21 cellular contexts compared by ENCODE assay signal in the genomic region with DNA sequence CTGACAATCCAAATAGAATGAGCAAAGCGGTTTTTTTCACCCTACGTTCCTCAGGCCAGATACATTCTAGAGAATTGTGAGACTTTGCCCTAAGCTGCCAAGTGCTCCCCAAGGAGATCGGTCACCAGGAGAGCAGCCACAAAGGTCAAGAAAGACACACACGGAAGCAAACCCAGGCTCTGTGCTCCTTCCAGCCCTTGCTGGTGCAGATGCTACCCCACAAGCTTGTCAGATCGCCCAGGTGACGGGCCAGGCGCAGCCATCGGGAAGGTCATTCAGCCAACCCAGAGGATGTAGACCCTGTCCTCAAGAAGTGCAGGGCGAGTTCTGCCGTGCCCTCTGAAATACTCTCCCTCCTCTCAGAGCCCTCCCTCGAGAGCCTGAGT. TPM values are rescaled to one million over a fixed set of nuclear protein-coding genes. Genes with fewer than 3 reads are reported as not detected.
DNase-seq lines count a peak whose midpoint lies in the region; ATAC-seq and TF ChIP-seq lines count a peak whose summit lies in the region.
"Had no signal": no experiment of that assay in that cellular context is flagged by ENCODE, and none has a peak within 500 bp of the region (broad histone marks: within the 10 kb centered on the region; RNA-seq: fewer than 3 reads in every experiment).

No MANE protein-coding gene starts in this region.

- dilution Hi-C loops in mammary epithelial cell (cut with HindIII; ENCODE audit: low sequenced_read_pairs) (loop anchor here (5.0 kb wide), 1 partner anchor 476 kb away; the partner anchor contains the start of gene UBR2), IMR-90 (cut with HindIII; ENCODE audit: low sequenced_read_pairs, unreplicated experiment) (no loop called here)

- H3K4me1 ChIP-seq in breast epithelium = no peaks in the 10 kb centered on the region
- H3K4me1 ChIP-seq in mammary epithelial cell (ENCODE audit: insufficient read depth, low read length) = peaks cover 14% of the 10 kb centered on the region
- H3K4me1 ChIP-seq in IMR-90 (ENCODE audit: control insufficient read depth, insufficient read depth, low read length) = no peaks in the 10 kb centered on the region
- peaks cover 4 to 11% (median 6%) of the 10 kb centered on the region in 4 donors for H3K4me1 ChIP-seq in stomach

- TF ChIP-seq POLR2A in breast epithelium (IDR thresholded peaks at IDR 0.05) (no peak), IMR-90 (IDR thresholded peaks at IDR 0.05; ENCODE audit: low read depth, low read length) (no peak), stomach (IDR thresholded peaks at IDR 0.05) (no peak)

- no peaks in the 10 kb centered on the region for H3K79me1 ChIP-seq in IMR-90 (ENCODE audit: low read depth in 1 of 2, low read length in 2 of 2)

- H2BK5ac ChIP-seq in IMR-90 (ENCODE audit: low read depth, low read length, poor library complexity, severe bottlenecking) = no peak overlapping the region

- no peak overlapping the region for H4K5ac ChIP-seq in IMR-90 (ENCODE audit: low read depth, low read length)

- DNase-seq in breast epithelium (ENCODE audit: low spot score in 2 of 2) = no peak
- DNase-seq in mammary epithelial cell = no peak
- DNase-seq in IMR-90 = no peak
- no peak for DNase-seq in endothelial cell (ENCODE audit: low spot score)
- no peak for DNase-seq in stomach
- no peak for DNase-seq in COR-L47 (lab: John Stamatoyannopoulos, UW)
- DNase-seq in superior temporal gyrus (ENCODE audit: extremely low spot score) = no peak
- DNase-seq: CD8-positive, alpha-beta memory T cell; Kasumi-1; NCI-H1694; NCI-H2081; NCI-H2171; NCI-H345; NCI-H524; NCI-H774; NK-92 treated with Interleukin-12 subunit alpha and Interleukin-12 subunit beta, amount 100 ng/mL, for 24 hours had no signal

- no peak overlapping the region for H3K56ac ChIP-seq in IMR-90 (ENCODE audit: extremely low read depth, insufficient read depth, low read length)

- H2AK9ac ChIP-seq in IMR-90 (replicated peaks; ENCODE audit: low read depth, low read length, poor library complexity) = no peak overlapping the region

- POLR2A ChIA-PET in IMR-90 (lab: Charles Lee; ENCODE audit: unreplicated experiment) = no interaction called here

- H2AK5ac ChIP-seq in IMR-90 (ENCODE audit: low read depth, low read length) = no peak overlapping the region

- no peak overlapping the region for H3K18ac ChIP-seq in IMR-90 (ENCODE audit: low read depth, low read length)

- H3K27ac ChIP-seq in breast epithelium (peak overlapping the region; percentile 56 to 69), mammary epithelial cell (ENCODE audit: insufficient read depth, low read depth, low read length) (no peak overlapping the region), IMR-90 (ENCODE audit: insufficient read depth, low read length) (no peak overlapping the region), stomach (peak overlapping the region in 4 of 5 donors; percentile 4 to 38 (median 32))
- H3K27ac ChIP-seq: C4-2B had no signal

- no peak for TF ChIP-seq RAD21 in IMR-90 (IDR thresholded peaks at IDR 0.05; ENCODE audit: low read length)

- CTCF ChIA-PET in mammary epithelial cell (lab: Charles Lee; ENCODE audit: low non-redundant PET) (interaction anchor here (0.7 kb wide), 2 partner anchors 17 to 301 kb away, joined by 3 to 4 read pairs; no protein-coding TSS in a partner anchor), IMR-90 (lab: Yijun Ruan, JAX) (no interaction called here)

- no peak overlapping the region for H2BK15ac ChIP-seq in IMR-90 (ENCODE audit: low read depth, low read length)

- no peak overlapping the region for H3K4me3 Mint-ChIP-seq in endothelial cell (ENCODE audit: unreplicated experiment)
- H3K4me3 Mint-ChIP-seq: CD8-positive, alpha-beta memory T cell had no signal

- H3K4me3 ChIP-seq in breast epithelium (no peak overlapping the region), mammary epithelial cell (replicated peaks in 1 of 3; ENCODE audit: insufficient read depth in 1 of 3, low read depth in 2 of 3, low read length in 3 of 3) (no peak overlapping the region), IMR-90 (ENCODE audit: insufficient read depth, low read depth, low read length) (no peak overlapping the region), stomach (no peak overlapping the region)

- TF ChIP-seq EP300 in stomach (IDR thresholded peaks at IDR 0.05) = no peak

- H3K14ac ChIP-seq in IMR-90 (replicated peaks; ENCODE audit: low read depth, low read length) = no peak overlapping the region

- H3K27ac Mint-ChIP-seq in endothelial cell (ENCODE audit: unreplicated experiment) = no peak overlapping the region

- intact Hi-C loops in breast epithelium (cut with DNase I; ENCODE audit: low total_unique reads) (loop anchor here (5.0 kb wide), 1 partner anchor 291 kb away; no protein-coding TSS in a partner anchor), mammary epithelial cell (cut with micrococcal nuclease) (loop anchor here (2.0 kb wide), 1 partner anchor 36 kb away; no protein-coding TSS in a partner anchor), IMR-90 (cut with micrococcal nuclease) (no loop called here), stomach (cut with DNase I; ENCODE audit: low total_unique reads) (no loop called here)

- H3K9me1 ChIP-seq in IMR-90 (ENCODE audit: insufficient read depth, low read length) = peaks cover 3% of the 10 kb centered on the region

- H2BK20ac ChIP-seq in IMR-90 (ENCODE audit: low read depth, low read length) = no peak overlapping the region

- H3K9me3 ChIP-seq in breast epithelium = no peaks in the 10 kb centered on the region
- no peaks in the 10 kb centered on the region for H3K9me3 ChIP-seq in mammary epithelial cell (replicated peaks; ENCODE audit: insufficient read depth, low read length)
- no peaks in the 10 kb centered on the region for H3K9me3 ChIP-seq in IMR-90 (ENCODE audit: control insufficient read depth, insufficient read depth, low read length)
- H3K9me3 ChIP-seq in stomach = no peaks in the 10 kb centered on the region

- H3K79me2 ChIP-seq in mammary epithelial cell (ENCODE audit: insufficient read depth, low read length) = no peaks in the 10 kb centered on the region

- no peak overlapping the region for H4K8ac ChIP-seq in IMR-90 (ENCODE audit: low read depth in 2 of 2, low read length in 2 of 2)

- no peak for ATAC-seq in IMR-90 (ENCODE audit: low read depth)
- ATAC-seq: Panc1 had no signal

- no peak for TF ChIP-seq CTCF in breast epithelium (IDR thresholded peaks at IDR 0.05)
- TF ChIP-seq CTCF in mammary epithelial cell (conservative IDR thresholded peaks at IDR 0.05 in 1 of 2, IDR thresholded peaks at IDR 0.05 in 1 of 2; ENCODE audit: extremely low read depth in 1 of 2, insufficient read depth in 1 of 2, low read depth in 1 of 2, low read length in 2 of 2) = no peak
- TF ChIP-seq CTCF in IMR-90 (conservative IDR thresholded peaks at IDR 0.05; ENCODE audit: low read depth, low read length) = no peak
- peak; percentile 11 for TF ChIP-seq CTCF in endothelial cell (IDR thresholded peaks at IDR 0.05; ENCODE audit: unreplicated experiment)
- TF ChIP-seq CTCF in stomach (IDR thresholded peaks at IDR 0.05) = peak in 1 of 7 experiments; percentile 4

- no peaks in the 10 kb centered on the region for H3K4me1 Mint-ChIP-seq in endothelial cell (ENCODE audit: unreplicated experiment)

- H3K4me2 ChIP-seq in mammary epithelial cell (ENCODE audit: insufficient read depth, low read depth, low read length) (no peak overlapping the region), IMR-90 (ENCODE audit: low read depth, low read length) (no peak overlapping the region)

- H2AFZ ChIP-seq in mammary epithelial cell (ENCODE audit: low read depth, low read length) (no peak overlapping the region), IMR-90 (replicated peaks; ENCODE audit: low read length, poor library complexity) (no peak overlapping the region)

- no peaks in the 10 kb centered on the region for H4K20me1 ChIP-seq in mammary epithelial cell (ENCODE audit: insufficient read depth, low read length)
- no peaks in the 10 kb centered on the region for H4K20me1 ChIP-seq in IMR-90 (ENCODE audit: insufficient read depth, low read length)

- no peaks in the 10 kb centered on the region for H3K36me3 Mint-ChIP-seq in endothelial cell (ENCODE audit: low read depth, unreplicated experiment)

- WGBS in mammary epithelial cell (ENCODE audit: low coverage, missing lambda C conversion rate) = 94% methylated on average over 9 of the region's 11 CpGs
- WGBS in IMR-90 (ENCODE audit: extremely low coverage in 2 of 2, insufficient read length in 1 of 2), 2 experiments = 89% methylated on average over 3 of the region's 11 CpGs; no CpG with 5 or more reads in 1 of the 2 experiments
- WGBS in stomach, 5 donors = 70 to 79% (median 75%) methylated on average over 11 of the region's 11 CpGs

- H3K27me3 ChIP-seq in breast epithelium (no peaks in the 10 kb centered on the region), mammary epithelial cell (ENCODE audit: insufficient read depth, low read length) (no peaks in the 10 kb centered on the region), IMR-90 (ENCODE audit: control insufficient read depth, insufficient read depth, low read length) (no peaks in the 10 kb centered on the region), stomach (no peaks in the 10 kb centered on the region)

- peaks cover 2% of the 10 kb centered on the region for H3K27me3 Mint-ChIP-seq in endothelial cell (ENCODE audit: unreplicated experiment)
- H3K27me3 Mint-ChIP-seq: CD8-positive, alpha-beta memory T cell had no signal

- no peak overlapping the region for H2BK120ac ChIP-seq in IMR-90 (ENCODE audit: low read depth, low read length)

- H3K9me3 Mint-ChIP-seq in endothelial cell (ENCODE audit: unreplicated experiment) = no peaks in the 10 kb centered on the region
- H3K9me3 Mint-ChIP-seq: CD8-positive, alpha-beta memory T cell had no signal

- 0 out of 2 replicates have a peak overlapping the region, but pooled peaks have one; percentile 2 for H3K4ac ChIP-seq in IMR-90 (ENCODE audit: low read depth, low read length)

- no peak overlapping the region for H4K91ac ChIP-seq in IMR-90 (ENCODE audit: insufficient read depth, low read depth, low read length)

- BruUV-seq in mammary epithelial cell (replicated peaks; lab: Mats Ljungman, UMichigan) = no TSS peak
- BruUV-seq in IMR-90 (replicated peaks; lab: Mats Ljungman, UMichigan) = no TSS peak

- H3K9ac ChIP-seq in mammary epithelial cell (ENCODE audit: insufficient read depth, low read length) (no peak overlapping the region), IMR-90 (ENCODE audit: low read depth, low read length) (no peak overlapping the region)

- in situ Hi-C loops in mammary epithelial cell (cut with MboI; ENCODE audit: low sequenced_read_pairs in 2 of 2) (loop anchor here in 1 of 2 donors (25.0 kb wide), 1 partner anchor 451 kb away; no protein-coding TSS in a partner anchor), IMR-90 (cut with MboI; ENCODE audit: low sequenced_read_pairs) (loop anchor here (25.0 kb wide), 1 partner anchor 801 kb away; the partner anchor contains the start of gene RPL7L1)

- H3K36me3 ChIP-seq in breast epithelium = no peaks in the 10 kb centered on the region
- no peaks in the 10 kb centered on the region for H3K36me3 ChIP-seq in mammary epithelial cell (ENCODE audit: insufficient read depth, low read length)
- H3K36me3 ChIP-seq in IMR-90 (ENCODE audit: control insufficient read depth, insufficient read depth, low read length) = no peaks in the 10 kb centered on the region; the same call in 1 of the 2 replicates
- peaks cover 0 to 32% (median 15%) of the 10 kb centered on the region in 4 donors for H3K36me3 ChIP-seq in stomach

- no peak overlapping the region for H3K23ac ChIP-seq in IMR-90 (ENCODE audit: low read depth, low read length)

RNA-seq across cellular contexts. Expression of gene TAF8, which starts 36.3 kb away (rescaled TPM):
- 10 to 100 TPM; 15.7 to 25.4 (median 21.1) TPM for total RNA-seq in breast epithelium
- total RNA-seq in mammary epithelial cell = 10 to 100 TPM; 12.8 to 23.5 TPM
- 27.1 TPM for polyA plus RNA-seq in mammary epithelial cell
- 32.3 TPM for polyA minus RNA-seq in mammary epithelial cell
- 19.7 and 22.8 TPM in 2 replicates for total RNA-seq in IMR-90 (2012; rRNA removed)
- polyA plus RNA-seq in IMR-90 (2012; rRNA removed) = 14.3 and 21.0 TPM in 2 replicates
- 10.0 and 13.9 TPM in 2 replicates for polyA plus RNA-seq in IMR-90 (2012; cell fraction: cytosol; rRNA removed)
- polyA plus RNA-seq in IMR-90 (2012; cell fraction: nucleus; rRNA removed; ENCODE audit: low replicate concordance) = 15.2 and 21.3 TPM in 2 replicates
- 21.9 TPM for total RNA-seq in endothelial cell (ENCODE audit: unreplicated experiment)
- 10 to 100 TPM in 4 of 5 donors, 1 to 10 TPM in 1; 3.8 to 24.6 (median 21.4) TPM for total RNA-seq in stomach
- polyA plus RNA-seq in stomach = 10 to 100 TPM; 10.7 to 13.4 (median 11.6) TPM

RNA-seq across cellular contexts. Expression of gene C6orf132, which starts 55.8 kb away (rescaled TPM):
- 10 to 100 TPM in 2 of 3 donors, 1 to 10 TPM in 1; 4.2 to 20.2 (median 10.2) TPM for total RNA-seq in breast epithelium
- 10 to 100 TPM; 10.3 to 42.4 TPM for total RNA-seq in mammary epithelial cell
- 9.5 TPM for polyA plus RNA-seq in mammary epithelial cell
- 27.8 TPM for polyA minus RNA-seq in mammary epithelial cell
- total RNA-seq in IMR-90 (2012; rRNA removed) = 0.72 and 1.1 TPM in 2 replicates
- 1.7 and 1.8 TPM in 2 replicates for polyA plus RNA-seq in IMR-90 (2012; rRNA removed)
- 1.6 and 1.7 TPM in 2 replicates for polyA plus RNA-seq in IMR-90 (2012; cell fraction: cytosol; rRNA removed)
- 3.0 and 3.3 TPM in 2 replicates for polyA plus RNA-seq in IMR-90 (2012; cell fraction: nucleus; rRNA removed; ENCODE audit: low replicate concordance)
- 0.87 TPM for total RNA-seq in endothelial cell (ENCODE audit: unreplicated experiment)
- total RNA-seq in stomach = 10 to 100 TPM; 27.4 to 81.7 (median 69.0) TPM
- polyA plus RNA-seq in stomach = 10 to 100 TPM; 40.5 to 99.2 (median 86.6) TPM
- total RNA-seq: Daoy, H4, SK-MEL-5 had no signal
- polyA plus RNA-seq: CD8-positive, alpha-beta memory T cell had no signal

Comparison
In these comparisons a context has a peak if more than half of its experiments do, and no peak if none do; other contexts are left out.
1. H3K27ac ChIP-seq: peak in breast epithelium (2 of 2) and stomach (4 of 5); none in mammary epithelial cell (single experiment) and IMR-90 (single experiment).
2. intact Hi-C loops: an anchor here in breast epithelium (5.0 kb wide) and mammary epithelial cell (2.0 kb wide); none called in IMR-90 and stomach.